In the genomic region with DNA sequence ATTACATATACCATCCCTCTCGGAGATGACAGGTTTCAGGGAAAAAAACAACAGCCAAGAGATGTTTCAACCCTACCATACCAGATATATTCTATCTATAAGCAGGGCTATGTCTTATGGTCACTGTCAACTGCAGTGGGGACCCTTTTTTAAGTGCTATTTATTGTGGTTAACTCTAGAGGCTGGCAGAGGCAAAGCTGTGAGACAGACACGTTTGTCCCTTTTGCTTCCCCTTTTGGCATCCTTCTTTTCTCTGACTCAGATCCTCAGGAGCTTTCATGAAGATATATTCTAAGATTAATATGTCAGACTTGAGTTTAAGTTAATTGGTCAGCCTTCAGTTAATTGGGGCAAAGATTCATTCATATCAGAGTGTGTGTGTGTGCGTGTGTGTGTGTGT, we compare ENCODE assay signal across 28 cellular contexts.
A peak's percentile ranks its signal among the peaks of the same experiment; 100 is the strongest.
DNase-seq lines count a peak whose midpoint lies in the region; ATAC-seq and TF ChIP-seq lines count a peak whose summit lies in the region.
"Had no signal": no experiment of that assay in that cellular context is flagged by ENCODE, and none has a peak within 500 bp of the region (broad histone marks: within the 10 kb centered on the region; RNA-seq: fewer than 3 reads in every experiment).

No MANE protein-coding gene starts in this region.

- H4K20me1 ChIP-seq in BLaER1, result no peaks in the 10 kb centered on the region
- no peaks in the 10 kb centered on the region for H4K20me1 ChIP-seq in IMR-90 (ENCODE audit: insufficient read depth, low read length)
- H4K20me1 ChIP-seq in OCI-LY7 (ENCODE audit: insufficient read depth, low read length), result no peaks in the 10 kb centered on the region

- H2AFZ ChIP-seq in IMR-90 (replicated peaks; ENCODE audit: low read length, poor library complexity) (no peak overlapping the region), OCI-LY7 (ENCODE audit: low read length) (peak overlapping the region; percentile 8; the same call in 1 of the 2 replicates)
- H2AFZ ChIP-seq: hepatocyte had no signal

- no CpG with 5 or more reads among the region's 3 CpGs for WGBS in IMR-90 (ENCODE audit: extremely low coverage in 2 of 2, insufficient read length in 1 of 2), 2 experiments

- peak overlapping the region; percentile 57; the same call in 1 of the 2 replicates for H3K23ac ChIP-seq in IMR-90 (ENCODE audit: low read depth, low read length)

- no peaks in the 10 kb centered on the region for H3K9me2 ChIP-seq in OCI-LY7 (ENCODE audit: insufficient read depth, low read length)

- CTCF ChIA-PET in IMR-90 (lab: Yijun Ruan, JAX), result no interaction called here
- CTCF ChIA-PET in OCI-LY7 (lab: Charles Lee; ENCODE audit: unreplicated experiment), result interaction anchor here (1.1 kb wide), 1 partner anchor 18 kb away, joined by 3 read pairs; no protein-coding TSS in a partner anchor

- H2BK20ac ChIP-seq in IMR-90 (ENCODE audit: low read depth, low read length), result 0 out of 2 replicates have a peak overlapping the region, but pooled peaks have one; percentile 28

- H3K4me2 ChIP-seq in BLaER1 (peak overlapping the region; percentile 12; the same call in 1 of the 2 replicates), IMR-90 (ENCODE audit: low read depth, low read length) (no peak overlapping the region), OCI-LY7 (ENCODE audit: low read length) (no peak overlapping the region)
- H3K4me2 ChIP-seq: hepatocyte, smooth muscle cell had no signal

- no peak overlapping the region for H4K8ac ChIP-seq in IMR-90 (ENCODE audit: low read depth in 2 of 2, low read length in 2 of 2)

- BruUV-seq in IMR-90 (replicated peaks; lab: Mats Ljungman, UMichigan) (no TSS peak), OCI-LY7 (replicated peaks; lab: Mats Ljungman, UMichigan) (no TSS peak)

- H3K18ac ChIP-seq in IMR-90 (ENCODE audit: low read depth, low read length), result no peak overlapping the region

- DNase-seq in IMR-90, result no peak
- DNase-seq in OCI-LY7 (ENCODE audit: low spot score), result no peak
- peak; percentile 68 for DNase-seq in myocyte (ENCODE audit: low read depth)
- no peak for DNase-seq in NCI-H2227 (lab: John Stamatoyannopoulos, UW; ENCODE audit: unreplicated experiment)
- no peak for DNase-seq in erythroblast (lab: John Stamatoyannopoulos, UW)
- no peak for DNase-seq in activated CD4-positive, alpha-beta T cell treated with anti-CD3 and anti-CD28 coated beads for 48 hours
- DNase-seq: activated naive CD4-positive, alpha-beta T cell treated with anti-CD3 and anti-CD28 coated beads, Interleukin-2, amount 50 U/mL, for 16 hours; colonic mucosa; DND-41; effector memory CD4-positive, alpha-beta T cell; mesenchymal stem cell; naive B cell; NCI-H1048; NCI-H187 treated with DMSO at 0.1 percent for 48 hours; NCI-H2227 treated with DMSO at 0.1 percent for 48 hours; NCI-H82; nucleus accumbens; SHP77 treated with DMSO at 0.1 percent for 48 hours; substantia nigra; WERI-Rb-1 had no signal

- H4K91ac ChIP-seq in IMR-90 (ENCODE audit: insufficient read depth, low read depth, low read length), result no peak overlapping the region

- TF ChIP-seq CTCF in IMR-90 (conservative IDR thresholded peaks at IDR 0.05; ENCODE audit: low read depth, low read length), result no peak
- TF ChIP-seq CTCF in OCI-LY7 (conservative IDR thresholded peaks at IDR 0.05; ENCODE audit: low read length), result no peak

- H3K9me3 ChIP-seq in BLaER1, result no peaks in the 10 kb centered on the region
- H3K9me3 ChIP-seq in IMR-90 (ENCODE audit: control insufficient read depth, insufficient read depth, low read length), result no peaks in the 10 kb centered on the region
- no peaks in the 10 kb centered on the region for H3K9me3 ChIP-seq in OCI-LY7 (ENCODE audit: low read length)
- H3K9me3 ChIP-seq: colonic mucosa had no signal

- no peak overlapping the region for H4K5ac ChIP-seq in IMR-90 (ENCODE audit: low read depth, low read length)

- no peaks in the 10 kb centered on the region for H3K79me2 ChIP-seq in OCI-LY7 (ENCODE audit: insufficient read depth, low read depth, low read length)
- H3K79me2 ChIP-seq: hepatocyte had no signal

- no peak overlapping the region for H3K14ac ChIP-seq in IMR-90 (replicated peaks; ENCODE audit: low read depth, low read length)

- no peak overlapping the region for H3K27ac ChIP-seq in BLaER1
- H3K27ac ChIP-seq in IMR-90 (ENCODE audit: insufficient read depth, low read length), result no peak overlapping the region
- H3K27ac ChIP-seq in OCI-LY7 (ENCODE audit: low read depth, low read length, poor library complexity, severe bottlenecking), result no peak overlapping the region
- H3K27ac ChIP-seq: C4-2B, colonic mucosa, hepatocyte, WERI-Rb-1 had no signal

- H3K79me1 ChIP-seq in IMR-90 (ENCODE audit: low read depth in 1 of 2, low read length in 2 of 2), result no peaks in the 10 kb centered on the region

- H2AK9ac ChIP-seq in IMR-90 (replicated peaks; ENCODE audit: low read depth, low read length, poor library complexity), result no peak overlapping the region

- H3K56ac ChIP-seq in IMR-90 (ENCODE audit: extremely low read depth, insufficient read depth, low read length), result no peak overlapping the region

- H3K4me3 ChIP-seq in BLaER1, result no peak overlapping the region
- H3K4me3 ChIP-seq in IMR-90 (ENCODE audit: insufficient read depth, low read depth, low read length), result no peak overlapping the region
- H3K4me3 ChIP-seq in OCI-LY7 (ENCODE audit: low read depth, low read length, poor library complexity, severe bottlenecking), result no peak overlapping the region
- H3K4me3 ChIP-seq: colonic mucosa, hepatocyte, smooth muscle cell had no signal

- no peaks in the 10 kb centered on the region for H3K9me1 ChIP-seq in IMR-90 (ENCODE audit: insufficient read depth, low read length)

- TF ChIP-seq RAD21 in IMR-90 (IDR thresholded peaks at IDR 0.05; ENCODE audit: low read length), result no peak

- no peaks in the 10 kb centered on the region for H3K27me3 ChIP-seq in BLaER1
- no peaks in the 10 kb centered on the region for H3K27me3 ChIP-seq in IMR-90 (ENCODE audit: control insufficient read depth, insufficient read depth, low read length)
- H3K27me3 ChIP-seq: colonic mucosa, hepatocyte had no signal

- H2BK5ac ChIP-seq in IMR-90 (ENCODE audit: low read depth, low read length, poor library complexity, severe bottlenecking), result peak overlapping the region; percentile 17

- ATAC-seq in IMR-90 (ENCODE audit: low read depth), result no peak
- ATAC-seq in GM19395 (IDR thresholded peaks at IDR 0.05; ENCODE audit: unreplicated experiment), result no peak
- ATAC-seq: esophagus mucosa, HCT116, left lobe of liver had no signal

- TF ChIP-seq POLR2A in IMR-90 (IDR thresholded peaks at IDR 0.05; ENCODE audit: low read depth, low read length) (no peak), erythroblast (IDR thresholded peaks at IDR 0.05; ENCODE audit: low read length) (no peak)

- POLR2A ChIA-PET in IMR-90 (lab: Charles Lee; ENCODE audit: unreplicated experiment), result interaction anchor here (0.6 kb wide), 1 partner anchor 13 kb away, joined by 3 read pairs; no protein-coding TSS in a partner anchor
- POLR2A ChIA-PET in OCI-LY7 (lab: Charles Lee), result no interaction called here

- H3K9ac ChIP-seq in BLaER1 (no peak overlapping the region), IMR-90 (ENCODE audit: low read depth, low read length) (no peak overlapping the region)

- dilution Hi-C loops in IMR-90 (cut with HindIII; ENCODE audit: low sequenced_read_pairs, unreplicated experiment), result no loop called here

- H2BK120ac ChIP-seq in IMR-90 (ENCODE audit: low read depth, low read length), result no peak overlapping the region

- intact Hi-C loops in IMR-90 (cut with micrococcal nuclease), result no loop called here
- intact Hi-C loops in OCI-LY7 (cut with micrococcal nuclease; ENCODE audit: unreplicated experiment), result no loop called here

- in situ Hi-C loops in IMR-90 (cut with MboI; ENCODE audit: low sequenced_read_pairs), result no loop called here

- no peak overlapping the region for H3K4ac ChIP-seq in IMR-90 (ENCODE audit: low read depth, low read length)

- H2AK5ac ChIP-seq in IMR-90 (ENCODE audit: low read depth, low read length), result no peak overlapping the region; the same call in 1 of the 2 replicates

- H3K36me3 ChIP-seq in BLaER1 (no peaks in the 10 kb centered on the region), IMR-90 (ENCODE audit: control insufficient read depth, insufficient read depth, low read length) (no peaks in the 10 kb centered on the region), OCI-LY7 (ENCODE audit: insufficient read depth, low read length) (no peaks in the 10 kb centered on the region)
- H3K36me3 ChIP-seq: colonic mucosa, WERI-Rb-1 had no signal

- H2BK15ac ChIP-seq in IMR-90 (ENCODE audit: low read depth, low read length), result no peak overlapping the region

- peaks cover 8% of the 10 kb centered on the region; the same call in 1 of the 2 replicates for H3K4me1 ChIP-seq in BLaER1
- H3K4me1 ChIP-seq in IMR-90 (ENCODE audit: control insufficient read depth, insufficient read depth, low read length), result peaks cover 3% of the 10 kb centered on the region
- peaks cover 17% of the 10 kb centered on the region for H3K4me1 ChIP-seq in OCI-LY7 (ENCODE audit: insufficient read depth, low read length, poor library complexity, severe bottlenecking)
- H3K4me1 ChIP-seq: colonic mucosa had no signal

TF ChIP-seq in IMR-90, 13 proteins besides CTCF, POLR2A, EP300 and RAD21 (continues in another document):
- TF ChIP-seq RFX5 (IDR thresholded peaks at IDR 0.05; ENCODE audit: low read depth, low read length) (no peak), MAZ (IDR thresholded peaks at IDR 0.05; ENCODE audit: borderline replicate concordance, low read depth, low read length) (no peak), SMC3 (IDR thresholded peaks at IDR 0.05; ENCODE audit: low read depth, low read length) (no peak), CHD1 (IDR thresholded peaks at IDR 0.05; ENCODE audit: low read depth, low read length) (no peak), NFE2L2 (IDR thresholded peaks at IDR 0.05; ENCODE audit: low read depth, low read length) (no peak), MAFK (IDR thresholded peaks at IDR 0.05; ENCODE audit: low read depth, low read length) (no peak), RCOR1 (IDR thresholded peaks at IDR 0.05; ENCODE audit: insufficient replicate concordance, low read length) (no peak)
- TF ChIP-seq, protein P1, sequence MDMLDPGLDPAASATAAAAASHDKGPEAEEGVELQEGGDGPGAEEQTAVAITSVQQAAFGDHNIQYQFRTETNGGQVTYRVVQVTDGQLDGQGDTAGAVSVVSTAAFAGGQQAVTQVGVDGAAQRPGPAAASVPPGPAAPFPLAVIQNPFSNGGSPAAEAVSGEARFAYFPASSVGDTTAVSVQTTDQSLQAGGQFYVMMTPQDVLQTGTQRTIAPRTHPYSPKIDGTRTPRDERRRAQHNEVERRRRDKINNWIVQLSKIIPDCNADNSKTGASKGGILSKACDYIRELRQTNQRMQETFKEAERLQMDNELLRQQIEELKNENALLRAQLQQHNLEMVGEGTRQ (IDR thresholded peaks at IDR 0.05; ENCODE audit: low read depth, low read length), result no peak
